18 cellular contexts compared by ENCODE assay signal in genomic region chr10:102507521-102507920, GRCh38. TPM values are rescaled to one million over a fixed set of nuclear protein-coding genes. Genes with fewer than 3 reads are reported as not detected.
DNase-seq lines count a peak whose midpoint lies in the region; ATAC-seq and TF ChIP-seq lines count a peak whose summit lies in the region.
"Had no signal": no experiment of that assay in that cellular context is flagged by ENCODE, and none has a peak within 500 bp of the region (broad histone marks: within the 10 kb centered on the region; RNA-seq: fewer than 3 reads in every experiment).

No MANE protein-coding gene starts in this region.

- POLR2A ChIA-PET in WTC11 (lab: Charles Lee): no interaction called here

- no peaks in the 10 kb centered on the region for H3K9me3 Mint-ChIP-seq in glutamatergic neuron (ENCODE audit: unreplicated experiment)
- no peaks in the 10 kb centered on the region for H3K9me3 Mint-ChIP-seq in chondrocyte (ENCODE audit: low read depth)
- no peaks in the 10 kb centered on the region for H3K9me3 Mint-ChIP-seq in WTC11
- H3K9me3 Mint-ChIP-seq: CD8-positive, alpha-beta T cell; H9 had no signal

- no peak for ATAC-seq in WTC11
- ATAC-seq: CD8-positive, alpha-beta T cell; Panc1 had no signal

- H3K4me1 Mint-ChIP-seq in glutamatergic neuron (ENCODE audit: low read depth, unreplicated experiment) (peaks cover 10% of the 10 kb centered on the region), chondrocyte (ENCODE audit: low read depth) (peaks cover 30% of the 10 kb centered on the region), WTC11 (peaks cover 8% of the 10 kb centered on the region; the same call in 1 of the 2 replicates)

- H3K36me3 ChIP-seq in Loucy (ENCODE audit: insufficient read depth, low read length): peaks cover 14% of the 10 kb centered on the region; the same call in 1 of the 2 replicates
- peaks cover 12 to 24% (median 19%) of the 10 kb centered on the region in 3 donors for H3K36me3 ChIP-seq in skeletal muscle tissue (ENCODE audit: control insufficient read depth in 3 of 3, insufficient read depth in 3 of 3, low read length in 3 of 3)
- H3K36me3 ChIP-seq in osteoblast (ENCODE audit: insufficient read depth, low read length): peaks cover 10% of the 10 kb centered on the region

- CTCF ChIA-PET in WTC11 (lab: Charles Lee): interaction anchor here (2.3 kb wide), 1 partner anchor 76 kb away, joined by 12 read pairs; no protein-coding TSS in a partner anchor

- no peaks in the 10 kb centered on the region for H3F3A ChIP-seq in Loucy (ENCODE audit: low read depth)

- H2AFZ ChIP-seq in Loucy (ENCODE audit: low read length) (no peak overlapping the region), osteoblast (ENCODE audit: low read length) (no peak overlapping the region)

- peak overlapping the region; percentile 98 for H3K4me2 ChIP-seq in Loucy (ENCODE audit: low read depth, low read length, poor library complexity, severe bottlenecking)
- H3K4me2 ChIP-seq in osteoblast (ENCODE audit: insufficient read depth, low read length): no peak overlapping the region

- H3K79me2 ChIP-seq in Loucy (ENCODE audit: insufficient read depth, low read length) (peaks cover 46% of the 10 kb centered on the region), osteoblast (ENCODE audit: insufficient read depth, low read length) (peaks cover 58% of the 10 kb centered on the region)

- no peaks in the 10 kb centered on the region for H3K9me2 ChIP-seq in Loucy (replicated peaks; ENCODE audit: low read depth, low read length)

- H3K9me3 ChIP-seq in Loucy (ENCODE audit: insufficient read depth, low read depth, low read length): no peaks in the 10 kb centered on the region
- H3K9me3 ChIP-seq in skeletal muscle tissue (ENCODE audit: control insufficient read depth in 3 of 3, low read length in 3 of 3): no peaks in the 10 kb centered on the region
- no peaks in the 10 kb centered on the region for H3K9me3 ChIP-seq in osteoblast (ENCODE audit: low read depth, low read length)

- peak overlapping the region; percentile 28 for H3K4me3 Mint-ChIP-seq in glutamatergic neuron (ENCODE audit: unreplicated experiment)
- H3K4me3 Mint-ChIP-seq in chondrocyte (ENCODE audit: unreplicated experiment): no peak overlapping the region
- no peak overlapping the region for H3K4me3 Mint-ChIP-seq in WTC11
- H3K4me3 Mint-ChIP-seq: CD8-positive, alpha-beta T cell; H9 had no signal

- H3K27ac Mint-ChIP-seq in glutamatergic neuron (ENCODE audit: unreplicated experiment): no peak overlapping the region
- no peak overlapping the region for H3K27ac Mint-ChIP-seq in chondrocyte (ENCODE audit: unreplicated experiment)
- no peak overlapping the region for H3K27ac Mint-ChIP-seq in WTC11
- H3K27ac Mint-ChIP-seq: CD8-positive, alpha-beta T cell; H9 had no signal

- H3K9ac ChIP-seq in Loucy (ENCODE audit: low read depth, low read length, poor library complexity, severe bottlenecking) (no peak overlapping the region), skeletal muscle tissue (ENCODE audit: low read depth in 1 of 3, low read length in 3 of 3) (peak overlapping the region in 2 of 3 donors; percentile 12 to 62)

- no peaks in the 10 kb centered on the region for H3K27me3 Mint-ChIP-seq in glutamatergic neuron (ENCODE audit: unreplicated experiment)
- H3K27me3 Mint-ChIP-seq in chondrocyte (ENCODE audit: low read depth): no peaks in the 10 kb centered on the region
- peaks cover 12% of the 10 kb centered on the region for H3K27me3 Mint-ChIP-seq in WTC11 (ENCODE audit: low read depth)

- TF ChIP-seq CTCF in C4-2B (conservative IDR thresholded peaks at IDR 0.05) (no peak), Loucy (conservative IDR thresholded peaks at IDR 0.05; ENCODE audit: low read length) (no peak), glutamatergic neuron (IDR thresholded peaks at IDR 0.05; ENCODE audit: partially characterized antibody, unreplicated experiment) (no peak), osteoblast (IDR thresholded peaks at IDR 0.05; ENCODE audit: extremely low read depth, low read depth, low read length) (no peak), chondrocyte (IDR thresholded peaks at IDR 0.05) (no peak), WTC11 (IDR thresholded peaks at IDR 0.05) (no peak)

- H4K20me1 ChIP-seq in Loucy (ENCODE audit: insufficient read depth, low read length, poor library complexity, severe bottlenecking) (peaks cover 29% of the 10 kb centered on the region), osteoblast (ENCODE audit: insufficient read depth, low read length) (peaks cover 28% of the 10 kb centered on the region)

- H3K4me1 ChIP-seq in Loucy (ENCODE audit: insufficient read depth, low read length, poor library complexity, severe bottlenecking) (peaks cover 53% of the 10 kb centered on the region), skeletal muscle tissue (ENCODE audit: control insufficient read depth in 3 of 3, insufficient read depth in 3 of 3, low read length in 3 of 3) (peaks cover 29 to 52% (median 42%) of the 10 kb centered on the region in 3 donors), osteoblast (ENCODE audit: insufficient read depth, low read length) (peaks cover 25% of the 10 kb centered on the region)

- H3K36me3 Mint-ChIP-seq in glutamatergic neuron (ENCODE audit: unreplicated experiment) (no peaks in the 10 kb centered on the region), chondrocyte (ENCODE audit: low read depth) (peaks cover 8% of the 10 kb centered on the region), WTC11 (peaks cover 15% of the 10 kb centered on the region; the same call in 1 of the 2 replicates)

- no peak for DNase-seq in glutamatergic neuron
- DNase-seq in osteoblast (ENCODE audit: insufficient read length, low spot score, missing footprints): no peak
- DNase-seq in chondrocyte (ENCODE audit: low spot score): no peak
- no peak for DNase-seq in WTC11 (ENCODE audit: low spot score)
- DNase-seq: CD8-positive, alpha-beta T cell; DND-41; H9; IMR-90; Karpas-422; NCI-H1105; NCI-H1694; NCI-H2171; NCI-H748 treated with DMSO at 0.1 percent for 48 hours had no signal

- peak overlapping the region; percentile 63 for H3K27ac ChIP-seq in C4-2B
- no peak overlapping the region for H3K27ac ChIP-seq in skeletal muscle tissue (ENCODE audit: low read depth, low read length)
- H3K27ac ChIP-seq in osteoblast (ENCODE audit: low read depth, low read length): no peak overlapping the region
- H3K27ac ChIP-seq: SK-N-MC had no signal

- H3K27me3 ChIP-seq in Loucy (ENCODE audit: insufficient read depth, low read length, poor library complexity, severe bottlenecking) (no peaks in the 10 kb centered on the region), skeletal muscle tissue (ENCODE audit: control insufficient read depth in 3 of 3, insufficient read depth in 3 of 3, low read length in 3 of 3) (no peaks in the 10 kb centered on the region), osteoblast (ENCODE audit: insufficient read depth, low read length) (no peaks in the 10 kb centered on the region)

- H3K4me3 ChIP-seq in Loucy (ENCODE audit: low read length, poor library complexity, severe bottlenecking) (no peak overlapping the region), skeletal muscle tissue (ENCODE audit: low read length in 3 of 3) (no peak overlapping the region), osteoblast (ENCODE audit: insufficient read depth, low read length) (no peak overlapping the region)
- H3K4me3 ChIP-seq: SK-N-MC had no signal

TF ChIP-seq in WTC11, 78 proteins besides CTCF, POLR2A, EP300 and RAD21 (continues in another document):
- no peak for TF ChIP-seq MYBL2 (CRISPR knock-in tag; IDR thresholded peaks at IDR 0.05)
- TF ChIP-seq FOXP1 (CRISPR knock-in tag; IDR thresholded peaks at IDR 0.05; ENCODE audit: borderline replicate concordance): no peak
- TF ChIP-seq ZNF532 (CRISPR knock-in tag; IDR thresholded peaks at IDR 0.05; ENCODE audit: borderline replicate concordance): no peak
- no peak for TF ChIP-seq CREM (CRISPR knock-in tag; IDR thresholded peaks at IDR 0.05)

RNA-seq across cellular contexts. Expression of gene SUFU, which starts 3.7 kb away (rescaled TPM):
- total RNA-seq in glutamatergic neuron (ENCODE audit: unreplicated experiment) (19.9 TPM), skeletal muscle tissue (4.2 TPM), osteoblast (2.9 and 3.6 TPM in 2 replicates), chondrocyte (14.5 to 15.5 TPM (median 15.5 TPM) in 3 replicates), WTC11 (2021) (11.6 to 13.1 TPM (median 12.8 TPM) in 3 replicates)

RNA-seq across cellular contexts. Expression of gene ACTR1A, which starts 5.0 kb away (rescaled TPM):
- total RNA-seq in glutamatergic neuron (ENCODE audit: unreplicated experiment): 250 TPM
- 66.8 TPM for total RNA-seq in skeletal muscle tissue
- total RNA-seq in osteoblast: 105 and 106 TPM in 2 replicates
- 128 to 137 TPM (median 128 TPM) in 3 replicates for total RNA-seq in chondrocyte
- 93.3 to 94.6 TPM (median 93.6 TPM) in 3 replicates for total RNA-seq in WTC11 (2021)

RNA-seq across cellular contexts. Expression of gene C10orf95, which starts 56.2 kb away (rescaled TPM):
- total RNA-seq in glutamatergic neuron (ENCODE audit: unreplicated experiment): not detected
- total RNA-seq in skeletal muscle tissue: not detected
- total RNA-seq in osteoblast: not detected in 2 replicates
- total RNA-seq in chondrocyte: not detected in 3 replicates
- 0.57 to 0.96 TPM (median 0.87 TPM) in 3 replicates for total RNA-seq in WTC11 (2021)
- total RNA-seq: H9, IMR-90 had no signal
